In the genomic region with DNA sequence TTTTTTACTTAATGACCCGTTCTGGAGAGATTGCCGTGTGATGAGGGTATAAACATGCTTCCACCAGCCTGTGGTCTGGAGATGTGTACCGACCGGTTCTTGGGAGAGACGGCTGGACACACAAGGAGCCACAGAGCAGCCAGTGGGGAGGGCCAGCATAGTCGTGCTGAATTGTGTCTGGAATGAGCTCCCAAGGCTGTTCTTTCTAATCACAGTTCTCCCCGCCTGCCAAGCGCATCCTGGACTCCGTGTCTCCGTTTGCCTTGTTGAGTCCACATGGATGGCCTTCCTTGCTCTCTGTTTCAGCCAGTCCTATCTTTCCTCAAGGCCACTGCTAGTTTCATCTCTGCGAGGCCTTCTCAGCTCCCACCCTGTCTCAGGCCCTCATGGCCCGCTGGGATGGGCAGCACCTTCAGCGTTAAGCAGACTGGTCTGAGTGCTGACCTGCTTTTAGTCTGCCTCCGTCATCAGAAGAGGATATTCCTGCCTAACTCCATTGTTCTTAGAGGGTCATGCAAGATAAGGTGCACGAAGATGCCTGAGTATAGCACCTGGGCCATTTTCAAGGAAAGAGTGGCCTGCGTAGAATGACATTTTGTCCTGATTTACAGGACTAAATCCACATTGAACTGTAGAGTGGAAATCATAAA, we compare ENCODE assay signal across 18 cellular contexts. TPM values are rescaled to one million over a fixed set of nuclear protein-coding genes. Genes with fewer than 3 reads are reported as not detected.
DNase-seq lines count a peak whose midpoint lies in the region; ATAC-seq and TF ChIP-seq lines count a peak whose summit lies in the region.
"Had no signal": no experiment of that assay in that cellular context is flagged by ENCODE, and none has a peak within 500 bp of the region (broad histone marks: within the 10 kb centered on the region; RNA-seq: fewer than 3 reads in every experiment).

No MANE protein-coding gene starts in this region.

- no peaks in the 10 kb centered on the region for H3K27me3 Mint-ChIP-seq in progenitor cell of endocrine pancreas
- H3K27me3 Mint-ChIP-seq: activated CD8-positive, alpha-beta memory T cell treated with anti-CD3 and anti-CD28 coated beads, Interleukin-2, amount 10 ng/mL, durations not matched to agents 7 days and 5 days; activated naive CD8-positive, alpha-beta T cell treated with anti-CD3 and anti-CD28 coated beads for 36 hours had no signal

- intact Hi-C loops in esophagus squamous epithelium (cut with DNase I) = no loop called here

- TF ChIP-seq CTCF in LNCaP clone FGC (IDR thresholded peaks at IDR 0.05; ENCODE audit: control insufficient read depth, extremely low read depth, insufficient read depth) = no peak
- no peak for TF ChIP-seq CTCF in esophagus squamous epithelium (IDR thresholded peaks at IDR 0.05)
- TF ChIP-seq CTCF in progenitor cell of endocrine pancreas (IDR thresholded peaks at IDR 0.05; ENCODE audit: unreplicated experiment) = no peak

- H3K36me3 Mint-ChIP-seq in progenitor cell of endocrine pancreas (ENCODE audit: insufficient read depth) = peaks cover 11% of the 10 kb centered on the region

- peak overlapping the region; percentile 33 for H3K4me3 Mint-ChIP-seq in progenitor cell of endocrine pancreas (ENCODE audit: low read depth)
- H3K4me3 Mint-ChIP-seq: activated CD8-positive, alpha-beta memory T cell treated with anti-CD3 and anti-CD28 coated beads, Interleukin-2, amount 10 ng/mL, durations not matched to agents 7 days and 5 days; activated naive CD8-positive, alpha-beta T cell treated with anti-CD3 and anti-CD28 coated beads for 36 hours had no signal

- peak overlapping the region; percentile 87 for H3K27ac Mint-ChIP-seq in progenitor cell of endocrine pancreas
- H3K27ac Mint-ChIP-seq: activated CD8-positive, alpha-beta memory T cell treated with anti-CD3 and anti-CD28 coated beads, Interleukin-2, amount 10 ng/mL, durations not matched to agents 7 days and 5 days; activated naive CD8-positive, alpha-beta T cell treated with anti-CD3 and anti-CD28 coated beads for 36 hours had no signal

- peak overlapping the region in 3 of 4 donors; percentile 6 to 87 (median 56) for H3K27ac ChIP-seq in esophagus squamous epithelium
- H3K27ac ChIP-seq: SK-N-MC, WERI-Rb-1 had no signal

- DNase-seq in DMS79 treated with DMSO at 0.1 percent for 48 hours (lab: John Stamatoyannopoulos, UW) (peak; percentile 92), LNCaP clone FGC (ENCODE audit: low read depth) (peak; percentile 59), esophagus squamous epithelium (lab: John Stamatoyannopoulos, UW) (no peak), progenitor cell of endocrine pancreas (ENCODE audit: low spot score, unreplicated experiment) (no peak), occipital lobe (lab: John Stamatoyannopoulos, UW) (no peak), ACHN (no peak)
- DNase-seq in stimulated activated naive CD8-positive, alpha-beta T cell treated with anti-CD3 and anti-CD28 coated beads, Interleukin-15, Interleukin-2, amounts not matched to agents 100 U/mL and 50 U/mL, for 24 hours = no peak
- DNase-seq: activated CD8-positive, alpha-beta memory T cell treated with anti-CD3 and anti-CD28 coated beads, Interleukin-2, amount 10 ng/mL, durations not matched to agents 7 days and 5 days; activated naive CD8-positive, alpha-beta T cell treated with anti-CD3 and anti-CD28 coated beads for 36 hours; EL; Kasumi-1; midbrain; NCI-H2171; WERI-Rb-1 had no signal

- H3K27me3 ChIP-seq in esophagus squamous epithelium = no peaks in the 10 kb centered on the region

- no peaks in the 10 kb centered on the region for H3K9me3 Mint-ChIP-seq in progenitor cell of endocrine pancreas (ENCODE audit: low read depth)
- H3K9me3 Mint-ChIP-seq: activated naive CD8-positive, alpha-beta T cell treated with anti-CD3 and anti-CD28 coated beads for 36 hours had no signal

- WGBS in esophagus squamous epithelium, 2 donors = 76 to 83% methylated on average over 13 to 16 of the region's 16 CpGs

- TF ChIP-seq POLR2A in esophagus squamous epithelium (IDR thresholded peaks at IDR 0.05) = no peak

- H3K4me1 ChIP-seq in esophagus squamous epithelium = peaks cover 0 to 85% (median 27%) of the 10 kb centered on the region in 3 donors

- ATAC-seq in GM19455 (IDR thresholded peaks at IDR 0.05; ENCODE audit: unreplicated experiment) = no peak
- ATAC-seq in stimulated activated naive CD8-positive, alpha-beta T cell treated with anti-CD3 and anti-CD28 coated beads, Interleukin-15, Interleukin-2, amounts not matched to agents 100 U/mL and 50 U/mL, for 24 hours = no peak
- ATAC-seq: activated CD8-positive, alpha-beta memory T cell treated with anti-CD3 and anti-CD28 coated beads, Interleukin-2, amount 10 ng/mL, durations not matched to agents 7 days and 5 days had no signal

- H3K4me3 ChIP-seq in LNCaP clone FGC (ENCODE audit: low read depth, low read length) (no peak overlapping the region), esophagus squamous epithelium (no peak overlapping the region)
- H3K4me3 ChIP-seq: SK-N-MC had no signal

- in situ Hi-C loops in ACHN (cut with HindIII; ENCODE audit: low pct_ligation_motif_present, low pct_unique_long_range_greater_than_20kb, low sequenced_read_pairs) = no loop called here

- H3K4me1 Mint-ChIP-seq in progenitor cell of endocrine pancreas (ENCODE audit: low read depth) = peaks cover 51% of the 10 kb centered on the region

- H3K36me3 ChIP-seq in esophagus squamous epithelium = peaks cover 4 to 88% (median 5%) of the 10 kb centered on the region in 3 donors
- H3K36me3 ChIP-seq: WERI-Rb-1 had no signal

- no peaks in the 10 kb centered on the region for H3K9me3 ChIP-seq in esophagus squamous epithelium

RNA-seq across cellular contexts. Expression of a gene that starts 20.6 kb away (rescaled TPM):
- total RNA-seq in esophagus squamous epithelium (10 to 100 TPM; 19.6 to 30.9 (median 27.3) TPM), progenitor cell of endocrine pancreas (39.4 and 41.2 TPM in 2 replicates), occipital lobe (9.2 TPM)

RNA-seq across cellular contexts. Expression of a gene that starts 35.9 kb away (rescaled TPM):
- total RNA-seq in esophagus squamous epithelium = 10 to 100 TPM; 32.4 to 46.5 (median 39.0) TPM
- 126 and 128 TPM in 2 replicates for total RNA-seq in progenitor cell of endocrine pancreas
- 19.2 TPM for total RNA-seq in occipital lobe

RNA-seq across cellular contexts. Expression of a gene that starts 48.5 kb away (rescaled TPM):
- total RNA-seq in esophagus squamous epithelium (not detected), progenitor cell of endocrine pancreas (0.75 TPM in 1 of 2 replicates, not detected in the other), occipital lobe (not detected)
- total RNA-seq: activated CD8-positive, alpha-beta memory T cell treated with anti-CD3 and anti-CD28 coated beads, Interleukin-2, amount 10 ng/mL, durations not matched to agents 7 days and 5 days; activated naive CD8-positive, alpha-beta T cell treated with anti-CD3 and anti-CD28 coated beads for 36 hours; fibroblast of lung; renal cortical epithelial cell had no signal

Comparison
In these comparisons a context has a peak if more than half of its experiments do, and no peak if none do; other contexts are left out.
1. DNase-seq: peak in DMS79 treated with DMSO at 0.1 percent for 48 hours (single experiment) and LNCaP clone FGC (single experiment); none in esophagus squamous epithelium (single experiment), progenitor cell of endocrine pancreas (single experiment), occipital lobe (single experiment), stimulated activated naive CD8-positive, alpha-beta T cell treated with anti-CD3 and anti-CD28 coated beads, Interleukin-15, Interleukin-2, amounts not matched to agents 100 U/mL and 50 U/mL, for 24 hours (single experiment) and ACHN (single experiment).